1 cellular context compared by ENCODE assay signal in the genomic region with DNA sequence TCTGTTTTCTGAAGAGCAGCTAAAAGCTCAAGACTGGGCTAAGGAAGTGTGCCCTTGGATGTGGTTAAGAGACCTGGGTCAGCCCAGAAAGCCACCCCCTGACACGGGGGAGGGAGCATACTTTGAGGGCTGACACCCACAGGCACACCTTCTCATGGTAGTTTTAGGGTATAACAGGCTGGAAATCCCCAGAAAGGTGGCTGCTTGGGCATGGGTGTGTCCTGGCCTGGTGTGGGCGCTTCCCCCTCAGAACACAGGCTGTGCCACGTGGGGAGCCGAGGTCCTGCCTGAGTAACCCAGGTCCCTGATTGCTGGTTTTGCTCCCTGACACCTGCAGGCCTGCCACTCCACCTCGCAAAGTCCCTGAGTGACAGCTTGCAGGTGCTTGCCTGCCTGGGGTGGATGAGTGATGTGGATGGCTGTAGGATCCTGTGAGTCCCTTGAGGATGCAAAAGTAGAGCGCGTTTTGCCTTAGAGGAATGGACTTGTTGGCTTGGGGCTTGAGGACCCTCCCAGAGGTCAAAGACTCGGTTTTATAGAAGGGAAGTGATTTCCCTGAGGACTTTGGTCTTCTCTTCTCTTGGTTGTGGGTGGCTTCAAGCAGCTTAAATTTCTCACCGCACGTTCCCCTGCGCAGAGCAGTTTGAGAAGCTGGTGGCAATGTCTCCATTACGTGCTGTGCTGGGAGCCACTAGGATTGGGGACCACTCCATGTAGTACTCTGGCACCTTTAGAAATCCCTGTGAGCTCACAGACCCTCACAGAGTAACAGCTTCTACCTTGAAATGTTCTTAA.
TF ChIP-seq lines count a peak whose summit lies in the region.

No MANE protein-coding gene starts in this region.

TF ChIP-seq in IMR-90, 13 proteins besides CTCF, POLR2A, EP300 and RAD21 (continued from another document):
- TF ChIP-seq RFX5 (IDR thresholded peaks at IDR 0.05; ENCODE audit: low read depth, low read length): no peak
- no peak for TF ChIP-seq CHD1 (IDR thresholded peaks at IDR 0.05; ENCODE audit: low read depth, low read length)
